In genomic region chrX:130705591-130705990, GRCh38 we compare ENCODE assay signal across 24 cellular contexts.
"Had no signal": no experiment of that assay in that cellular context is flagged by ENCODE, and none has a peak within 500 bp of the region (broad histone marks: within the 10 kb centered on the region; RNA-seq: fewer than 3 reads in every experiment).

No MANE protein-coding gene starts in this region.

- H3K27me3 ChIP-seq: pancreas, right lobe of liver, tibial nerve, uterus had no signal

- DNase-seq: hypothalamus; immature natural killer cell; kidney; left ventricle myocardium inferior; mesendoderm; naive thymus-derived CD4-positive, alpha-beta T cell; pancreas; posterior cingulate gyrus; right lobe of liver; stimulated activated CD4-positive, alpha-beta T cell treated with anti-CD3 and anti-CD28 coated beads, Interleukin-1b, Interleukin-23, amount 100 ng/mL, for 48 hours; stimulated activated CD4-positive, alpha-beta T cell treated with anti-CD3 and anti-CD28 coated beads, Interleukin-2, amount 100 ng/mL, for 48 hours; stimulated activated CD4-positive, alpha-beta T cell treated with anti-CD3 and anti-CD28 coated beads, Interleukin-4, amount 100 ng/mL, for 4 hours; stimulated activated CD8-positive, alpha-beta memory T cell treated with anti-CD3 and anti-CD28 coated beads, Interleukin-4, amount 100 ng/mL, for 48 hours; stimulated activated naive CD4-positive, alpha-beta T cell treated with Interleukin-2 at 50 U/mL for 16 hours; stimulated activated naive CD8-positive, alpha-beta T cell treated with anti-CD3 and anti-CD28 coated beads, Interleukin-15, amount 100 ng/mL, for 72 hours; substantia nigra; uterus had no signal

- H3K36me3 ChIP-seq: left ventricle myocardium inferior, pancreas, prostate gland, right lobe of liver, tibial nerve, uterus had no signal

- H3K4me2 ChIP-seq: smooth muscle cell had no signal

- FAIRE-seq: islet of Langerhans, kidney, pancreas had no signal

- H3K4me3 ChIP-seq: left ventricle myocardium inferior, lung, pancreas, prostate gland, right lobe of liver, smooth muscle cell, tibial nerve, uterus had no signal

- H3K4me1 ChIP-seq: prostate gland, tibial nerve, uterus had no signal

- H3K27ac ChIP-seq: left ventricle myocardium inferior, prostate gland, tibial nerve, uterus had no signal

- H3K9me3 ChIP-seq: left ventricle myocardium inferior, pancreas, prostate gland, right lobe of liver, tibial nerve, uterus had no signal

- ATAC-seq: naive thymus-derived CD4-positive, alpha-beta T cell; natural killer cell treated with Interleukin-12 subunit alpha and Interleukin-12 subunit beta and Interleukin-15 and Interleukin-18, amount 100 ng/mL, for 72 hours; pancreas; stimulated activated memory B cell treated with anti-CD40 and anti-IgM and Interleukin-4, amounts not matched to agents 10 μg/mL and 1 μg/mL and 100 μg/mL, for 72 hours; stimulated activated naive CD8-positive, alpha-beta T cell treated with anti-CD3 and anti-CD28 coated beads, Interleukin-15, amount 100 ng/mL, for 72 hours had no signal
